Comparison of ENCODE assay signal across 9 cellular contexts in genomic region chr14:29805415-29806123, GRCh38.
A peak's percentile ranks its signal among the peaks of the same experiment; 100 is the strongest.
DNase-seq lines count a peak whose midpoint lies in the region; ATAC-seq and TF ChIP-seq lines count a peak whose summit lies in the region.
"Had no signal": no experiment of that assay in that cellular context is flagged by ENCODE, and none has a peak within 500 bp of the region (broad histone marks: within the 10 kb centered on the region; RNA-seq: fewer than 3 reads in every experiment).

No MANE protein-coding gene starts in this region.

- no peaks in the 10 kb centered on the region for H3K9me3 ChIP-seq in right atrium auricular region
- H3K9me3 ChIP-seq in upper lobe of right lung: no peaks in the 10 kb centered on the region

- no peaks in the 10 kb centered on the region for H3K4me1 Mint-ChIP-seq in activated naive CD8-positive, alpha-beta T cell treated with anti-CD3 and anti-CD28 coated beads, Interleukin-2, amount 50 U/mL, for 24 hours
- no peaks in the 10 kb centered on the region for H3K4me1 Mint-ChIP-seq in activated naive CD8-positive, alpha-beta T cell treated with anti-CD3 and anti-CD28 coated beads for 36 hours
- H3K4me1 Mint-ChIP-seq in activated CD4-positive, alpha-beta T cell treated with anti-CD3 and anti-CD28 coated beads, Interleukin-2, amount 10 ng/mL, durations not matched to agents 24 days and 14 days: no peaks in the 10 kb centered on the region

- TF ChIP-seq CTCF in right atrium auricular region (IDR thresholded peaks at IDR 0.05): no peak
- TF ChIP-seq CTCF in upper lobe of right lung (IDR thresholded peaks at IDR 0.05): no peak

- no peak overlapping the region for H3K4me3 Mint-ChIP-seq in activated naive CD8-positive, alpha-beta T cell treated with anti-CD3 and anti-CD28 coated beads, Interleukin-2, amount 50 U/mL, for 24 hours
- H3K4me3 Mint-ChIP-seq in activated naive CD8-positive, alpha-beta T cell treated with anti-CD3 and anti-CD28 coated beads for 36 hours: no peak overlapping the region
- H3K4me3 Mint-ChIP-seq in activated CD4-positive, alpha-beta T cell treated with anti-CD3 and anti-CD28 coated beads, Interleukin-2, amount 10 ng/mL, durations not matched to agents 24 days and 14 days: no peak overlapping the region

- H3K27ac ChIP-seq in right atrium auricular region (peak overlapping the region in 1 of 2 donors; percentile 45), upper lobe of right lung (no peak overlapping the region)

- H3K36me3 ChIP-seq in right atrium auricular region: no peaks in the 10 kb centered on the region
- H3K36me3 ChIP-seq in upper lobe of right lung: no peaks in the 10 kb centered on the region

- in situ Hi-C loops in SK-MEL-5 (cut with HindIII; ENCODE audit: low pct_unique_long_range_greater_than_20kb, low sequenced_read_pairs): no loop called here

- DNase-seq in activated naive CD8-positive, alpha-beta T cell treated with anti-CD3 and anti-CD28 coated beads, Interleukin-2, amount 50 U/mL, for 24 hours: no peak
- DNase-seq in activated naive CD8-positive, alpha-beta T cell treated with anti-CD3 and anti-CD28 coated beads for 36 hours: no peak
- DNase-seq in SK-MEL-5 (ENCODE audit: low read depth, low spot score): peak; percentile 56
- DNase-seq in right atrium auricular region (ENCODE audit: low spot score): peak; percentile 81
- peak; percentile 69 for DNase-seq in upper lobe of right lung
- DNase-seq in activated CD4-positive, CD25-positive, alpha-beta regulatory T cell treated with anti-CD3 and anti-CD28 coated beads, Interleukin-2, amount 50 U/mL, for 72 hours: no peak
- DNase-seq in activated CD4-positive, alpha-beta T cell treated with anti-CD3 and anti-CD28 coated beads, Interleukin-2, amount 10 ng/mL, durations not matched to agents 24 days and 14 days: no peak

- no peaks in the 10 kb centered on the region for H3K36me3 Mint-ChIP-seq in activated naive CD8-positive, alpha-beta T cell treated with anti-CD3 and anti-CD28 coated beads, Interleukin-2, amount 50 U/mL, for 24 hours (ENCODE audit: low read depth)
- H3K36me3 Mint-ChIP-seq in activated naive CD8-positive, alpha-beta T cell treated with anti-CD3 and anti-CD28 coated beads for 36 hours: no peaks in the 10 kb centered on the region
- no peaks in the 10 kb centered on the region for H3K36me3 Mint-ChIP-seq in activated CD4-positive, alpha-beta T cell treated with anti-CD3 and anti-CD28 coated beads, Interleukin-2, amount 10 ng/mL, durations not matched to agents 24 days and 14 days (ENCODE audit: low read depth)

- intact Hi-C loops in upper lobe of right lung (cut with DNase I): no loop called here
- intact Hi-C loops in activated CD4-positive, alpha-beta T cell treated with anti-CD3 and anti-CD28 coated beads, Interleukin-2, amount 10 ng/mL, durations not matched to agents 24 days and 14 days (cut with micrococcal nuclease): no loop called here

- H3K4me1 ChIP-seq in right atrium auricular region (peaks cover 0 to 13% of the 10 kb centered on the region in 2 donors), upper lobe of right lung (peaks cover 10% of the 10 kb centered on the region)

- no peaks in the 10 kb centered on the region for H3K27me3 Mint-ChIP-seq in activated naive CD8-positive, alpha-beta T cell treated with anti-CD3 and anti-CD28 coated beads, Interleukin-2, amount 50 U/mL, for 24 hours
- H3K27me3 Mint-ChIP-seq in activated naive CD8-positive, alpha-beta T cell treated with anti-CD3 and anti-CD28 coated beads for 36 hours: no peaks in the 10 kb centered on the region
- no peaks in the 10 kb centered on the region for H3K27me3 Mint-ChIP-seq in activated CD4-positive, alpha-beta T cell treated with anti-CD3 and anti-CD28 coated beads, Interleukin-2, amount 10 ng/mL, durations not matched to agents 24 days and 14 days

- H3K27ac Mint-ChIP-seq in activated naive CD8-positive, alpha-beta T cell treated with anti-CD3 and anti-CD28 coated beads, Interleukin-2, amount 50 U/mL, for 24 hours: no peak overlapping the region
- H3K27ac Mint-ChIP-seq in activated naive CD8-positive, alpha-beta T cell treated with anti-CD3 and anti-CD28 coated beads for 36 hours: no peak overlapping the region
- H3K27ac Mint-ChIP-seq in activated CD4-positive, alpha-beta T cell treated with anti-CD3 and anti-CD28 coated beads, Interleukin-2, amount 10 ng/mL, durations not matched to agents 24 days and 14 days: no peak overlapping the region

- no peaks in the 10 kb centered on the region for H3K27me3 ChIP-seq in right atrium auricular region
- no peaks in the 10 kb centered on the region for H3K27me3 ChIP-seq in upper lobe of right lung

- peak; percentile 52 for ATAC-seq in activated naive CD8-positive, alpha-beta T cell treated with anti-CD3 and anti-CD28 coated beads, Interleukin-2, amount 50 U/mL, for 24 hours
- ATAC-seq in upper lobe of right lung: peak; percentile 70
- ATAC-seq in GM21526 (IDR thresholded peaks at IDR 0.05; ENCODE audit: low FRiP score, unreplicated experiment): no peak
- ATAC-seq: esophagus mucosa had no signal

- H3K9me3 Mint-ChIP-seq in activated naive CD8-positive, alpha-beta T cell treated with anti-CD3 and anti-CD28 coated beads, Interleukin-2, amount 50 U/mL, for 24 hours: peaks cover 5% of the 10 kb centered on the region
- H3K9me3 Mint-ChIP-seq in activated naive CD8-positive, alpha-beta T cell treated with anti-CD3 and anti-CD28 coated beads for 36 hours: peaks cover 1% of the 10 kb centered on the region
- peaks cover 5% of the 10 kb centered on the region for H3K9me3 Mint-ChIP-seq in activated CD4-positive, alpha-beta T cell treated with anti-CD3 and anti-CD28 coated beads, Interleukin-2, amount 10 ng/mL, durations not matched to agents 24 days and 14 days

- H3K4me3 ChIP-seq in right atrium auricular region (no peak overlapping the region), upper lobe of right lung (no peak overlapping the region)

Comparison
In these comparisons a context has a peak if more than half of its experiments do, and no peak if none do; other contexts are left out.
1. DNase-seq: peak in SK-MEL-5 (single experiment), right atrium auricular region (single experiment) and upper lobe of right lung (single experiment); none in activated naive CD8-positive, alpha-beta T cell treated with anti-CD3 and anti-CD28 coated beads, Interleukin-2, amount 50 U/mL, for 24 hours (single experiment), activated naive CD8-positive, alpha-beta T cell treated with anti-CD3 and anti-CD28 coated beads for 36 hours (single experiment), activated CD4-positive, CD25-positive, alpha-beta regulatory T cell treated with anti-CD3 and anti-CD28 coated beads, Interleukin-2, amount 50 U/mL, for 72 hours (single experiment) and activated CD4-positive, alpha-beta T cell treated with anti-CD3 and anti-CD28 coated beads, Interleukin-2, amount 10 ng/mL, durations not matched to agents 24 days and 14 days (single experiment).